8 cellular contexts compared by ENCODE assay signal in genomic region chr4:175536852-175537453, GRCh38.
DNase-seq lines count a peak whose midpoint lies in the region; ATAC-seq, FAIRE-seq and TF ChIP-seq lines count a peak whose summit lies in the region.

No MANE protein-coding gene starts in this region.

- no peak for ATAC-seq in GM19467 (IDR thresholded peaks at IDR 0.05; ENCODE audit: unreplicated experiment)
- no peak for ATAC-seq in Right ventricle myocardium superior (ENCODE audit: poor library complexity)

- FAIRE-seq in H54 (lab: Jason Lieb, UNC) = no peak

- H3K36me3 ChIP-seq in DOHH2 (ENCODE audit: control insufficient read depth, low read length) = no peaks in the 10 kb centered on the region

- H3K4me3 ChIP-seq in DOHH2 (ENCODE audit: low read length) (no peak overlapping the region), astrocyte of the spinal cord (ENCODE audit: low read depth, low read length) (no peak overlapping the region)

- H3K9me3 ChIP-seq in DOHH2 (ENCODE audit: control insufficient read depth, insufficient read depth, low read length) = no peaks in the 10 kb centered on the region

- no peaks in the 10 kb centered on the region for H3K4me1 ChIP-seq in DOHH2 (ENCODE audit: control insufficient read depth, low read length)

- intact Hi-C loops in Right ventricle myocardium superior (cut with DNase I) = loop anchor here (5.0 kb wide), 1 partner anchor 775 kb away; no protein-coding TSS in a partner anchor

- no peaks in the 10 kb centered on the region for H3K79me2 ChIP-seq in DOHH2 (ENCODE audit: control insufficient read depth, low read length)

- in situ Hi-C loops in astrocyte of the spinal cord (cut with HindIII; ENCODE audit: low sequenced_read_pairs) = no loop called here

- no peaks in the 10 kb centered on the region for H3F3A ChIP-seq in DOHH2 (ENCODE audit: control insufficient read depth, insufficient read depth)

- no peak overlapping the region for H3K4me2 ChIP-seq in DOHH2 (ENCODE audit: low read length)

- H4K20me1 ChIP-seq in DOHH2 (ENCODE audit: control insufficient read depth, insufficient read depth, low read depth, low read length) = no peaks in the 10 kb centered on the region

- H3K9me2 ChIP-seq in DOHH2 (replicated peaks; ENCODE audit: control insufficient read depth, low read length) = no peaks in the 10 kb centered on the region

- H3K27ac ChIP-seq in DOHH2 (ENCODE audit: low read depth, low read length) = no peak overlapping the region

- DNase-seq in H54 (ENCODE audit: insufficient read length, low spot score) = peak; percentile 2
- DNase-seq in NCI-H1930 (lab: John Stamatoyannopoulos, UW) = peak; percentile 22 to 41
- peak; percentile 86 for DNase-seq in astrocyte of the spinal cord (ENCODE audit: low read depth, low spot score)
- peak; percentile 80 for DNase-seq in left kidney (ENCODE audit: low read depth, low spot score)
- no peak for DNase-seq in NCI-H187 (lab: John Stamatoyannopoulos, UW)
- DNase-seq in Right ventricle myocardium superior = no peak

- TF ChIP-seq CTCF in DOHH2 (IDR thresholded peaks at IDR 0.05; ENCODE audit: low read depth, low read length, poor library complexity, severe bottlenecking) = peak; percentile 31
- TF ChIP-seq CTCF in astrocyte of the spinal cord (IDR thresholded peaks at IDR 0.05; ENCODE audit: low read depth, low read length) = peak; percentile 44

- H3K27me3 ChIP-seq in DOHH2 (ENCODE audit: control insufficient read depth, low read length) = no peaks in the 10 kb centered on the region

- no peak for TF ChIP-seq POLR2A in H54 (IDR thresholded peaks at IDR 0.05; ENCODE audit: low read depth, low read length)

Comparison
In these comparisons a context has a peak if more than half of its experiments do, and no peak if none do; other contexts are left out.
1. DNase-seq: peak in H54 (single experiment), NCI-H1930 (2 of 2), astrocyte of the spinal cord (single experiment) and left kidney (single experiment); none in NCI-H187 (0 of 2) and Right ventricle myocardium superior (single experiment).